ENCODE assay signal across 12 cellular contexts in the genomic region with DNA sequence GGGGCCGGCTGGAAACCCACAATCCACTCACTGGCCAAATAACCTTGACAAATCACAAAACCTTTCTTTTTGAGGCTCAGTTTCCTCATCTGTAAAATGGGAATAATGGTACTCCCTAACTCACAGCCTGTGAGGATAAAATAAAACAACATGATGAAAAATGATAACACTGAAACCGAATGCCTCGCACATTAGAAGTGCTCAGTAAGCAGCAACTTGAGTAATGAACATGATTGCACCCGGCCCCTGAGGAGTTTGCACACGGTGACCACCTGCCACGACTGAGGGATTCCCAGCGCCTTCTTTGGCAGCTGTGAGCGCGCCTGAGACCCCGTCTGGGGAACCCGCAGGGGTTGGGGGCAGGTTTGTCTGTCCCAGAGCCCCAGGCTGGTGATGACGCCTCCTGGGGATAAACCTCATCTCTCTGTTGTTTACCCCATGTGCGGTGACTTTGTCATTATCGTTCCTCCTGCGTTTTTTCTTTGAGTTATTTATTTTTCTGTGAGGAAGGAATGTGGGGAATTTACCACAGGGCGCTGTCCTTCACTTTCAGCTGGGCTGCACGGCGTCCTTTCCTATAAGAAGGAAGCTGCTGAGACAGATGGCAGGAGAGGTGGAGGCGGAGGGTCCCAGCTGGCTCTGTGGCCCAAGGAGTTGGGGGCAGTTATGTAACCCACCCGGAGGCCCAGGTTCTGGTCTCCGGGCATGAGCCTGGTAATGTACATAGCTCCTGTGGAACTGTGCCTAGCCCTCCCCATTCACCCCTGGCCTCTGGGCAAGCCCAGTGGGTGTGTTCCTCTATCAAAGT. TPM values are rescaled to one million over a fixed set of nuclear protein-coding genes. Genes with fewer than 3 reads are reported as not detected.
A peak's percentile ranks its signal among the peaks of the same experiment; 100 is the strongest.
DNase-seq lines count a peak whose midpoint lies in the region; ATAC-seq, FAIRE-seq and TF ChIP-seq lines count a peak whose summit lies in the region.
"Had no signal": no experiment of that assay in that cellular context is flagged by ENCODE, and none has a peak within 500 bp of the region (broad histone marks: within the 10 kb centered on the region; RNA-seq: fewer than 3 reads in every experiment).

No MANE protein-coding gene starts in this region.

- DNase-seq in NCI-H82 (lab: John Stamatoyannopoulos, UW) = peak; percentile 58
- DNase-seq in NCI-H82 treated with DMSO at 0.1 percent for 48 hours (lab: John Stamatoyannopoulos, UW; ENCODE audit: unreplicated experiment) = no peak
- peak; percentile 85 for DNase-seq in brain microvascular endothelial cell
- peak; percentile 75 for DNase-seq in HepG2 (ENCODE audit: low spot score)
- no peak for DNase-seq in uterus
- DNase-seq in pons (ENCODE audit: low spot score) = no peak
- DNase-seq in activated CD4-positive, alpha-beta memory T cell treated with anti-CD3 and anti-CD28 coated beads, Interleukin-2, amount 10 ng/mL, durations not matched to agents 7 days and 5 days = no peak
- DNase-seq in activated CD4-positive, alpha-beta T cell treated with anti-CD3 and anti-CD28 coated beads for 36 hours = no peak
- DNase-seq: cerebellar nuclear complex; NCI-H774; stimulated activated CD4-positive, alpha-beta T cell treated with anti-CD3 and anti-CD28 coated beads, Interleukin-4, amount 100 ng/mL, for 1 hour had no signal

- no TSS peak for BruUV-seq in HepG2 (replicated peaks; lab: Mats Ljungman, UMichigan)

- no peaks in the 10 kb centered on the region for H3K27me3 ChIP-seq in brain microvascular endothelial cell (replicated peaks)
- peaks cover 0 to 3% of the 10 kb centered on the region in 2 experiments; a peak in 1 of 5 replicates for H3K27me3 ChIP-seq in HepG2 (ENCODE audit: control insufficient read depth in 1 of 2, insufficient read depth in 2 of 2, low read length in 2 of 2)
- no peaks in the 10 kb centered on the region for H3K27me3 ChIP-seq in uterus

- H3K4me1 Mint-ChIP-seq in activated CD4-positive, alpha-beta memory T cell treated with anti-CD3 and anti-CD28 coated beads, Interleukin-2, amount 10 ng/mL, durations not matched to agents 7 days and 5 days = no peaks in the 10 kb centered on the region
- no peaks in the 10 kb centered on the region for H3K4me1 Mint-ChIP-seq in activated CD4-positive, alpha-beta T cell treated with anti-CD3 and anti-CD28 coated beads for 36 hours

- TF ChIP-seq RAD21 in HepG2 (CRISPR knock-in tag; IDR thresholded peaks at IDR 0.05) = no peak

- CTCF ChIA-PET in HepG2 (lab: Yijun Ruan, JAX; ENCODE audit: low intra/inter-chr PET ratio, low total read pairs) = interaction anchor here (0.9 kb wide), 1 partner anchor 75 kb away, joined by 3 read pairs; no protein-coding TSS in a partner anchor
- CTCF ChIA-PET in activated CD4-positive, alpha-beta memory T cell treated with anti-CD3 and anti-CD28 coated beads, Interleukin-2, amount 10 ng/mL, durations not matched to agents 7 days and 5 days (lab: Charles Lee) = no interaction called here
- CTCF ChIA-PET in activated CD4-positive, alpha-beta T cell treated with anti-CD3 and anti-CD28 coated beads for 36 hours (lab: Charles Lee) = interaction anchor here (0.5 kb wide), 1 partner anchor 51 kb away, joined by 3 read pairs; no protein-coding TSS in a partner anchor

- TF ChIP-seq CTCF in brain microvascular endothelial cell (IDR thresholded peaks at IDR 0.05; ENCODE audit: low read depth, low read length, missing control alignments) = no peak
- no peak for TF ChIP-seq CTCF in HepG2 (CRISPR knock-in tag; IDR thresholded peaks at IDR 0.05)
- no peak for TF ChIP-seq CTCF in uterus (IDR thresholded peaks at IDR 0.05)

- TF ChIP-seq POLR2A in HepG2 (IDR thresholded peaks at IDR 0.05; ENCODE audit: insufficient read depth in 1 of 2, low read depth in 2 of 2, low read length in 2 of 2) (no peak), uterus (IDR thresholded peaks at IDR 0.05) (no peak)

- TF ChIP-seq EP300 in HepG2 (IDR thresholded peaks at IDR 0.05; ENCODE audit: low read depth in 2 of 2, low read length in 2 of 2) (peak in 1 of 2 experiments; percentile 53; a peak in 1 of 4 replicates), HepG2 (CRISPR knock-in tag; IDR thresholded peaks at IDR 0.05; ENCODE audit: borderline replicate concordance) (no peak)

- in situ Hi-C loops in brain microvascular endothelial cell (cut with HindIII; ENCODE audit: low pct_ligation_motif_present, low sequenced_read_pairs) = no loop called here
- in situ Hi-C loops in HepG2 (cut with HindIII; ENCODE audit: extremely low pct_ligation_motif_present, low pct_unique_long_range_greater_than_20kb) = no loop called here

- no peaks in the 10 kb centered on the region for H3K9me3 Mint-ChIP-seq in activated CD4-positive, alpha-beta memory T cell treated with anti-CD3 and anti-CD28 coated beads, Interleukin-2, amount 10 ng/mL, durations not matched to agents 7 days and 5 days
- no peaks in the 10 kb centered on the region for H3K9me3 Mint-ChIP-seq in activated CD4-positive, alpha-beta T cell treated with anti-CD3 and anti-CD28 coated beads for 36 hours (ENCODE audit: low read depth)

- no peaks in the 10 kb centered on the region for H3K79me2 ChIP-seq in HepG2 (ENCODE audit: insufficient read depth, low read length)

- no peak overlapping the region for H3K27ac Mint-ChIP-seq in activated CD4-positive, alpha-beta memory T cell treated with anti-CD3 and anti-CD28 coated beads, Interleukin-2, amount 10 ng/mL, durations not matched to agents 7 days and 5 days
- no peak overlapping the region for H3K27ac Mint-ChIP-seq in activated CD4-positive, alpha-beta T cell treated with anti-CD3 and anti-CD28 coated beads for 36 hours

- H2AFZ ChIP-seq in HepG2 (ENCODE audit: low read length) = no peak overlapping the region

- POLR2A ChIA-PET in HepG2 (lab: Yijun Ruan, JAX) = no interaction called here
- POLR2A ChIA-PET in activated CD4-positive, alpha-beta memory T cell treated with anti-CD3 and anti-CD28 coated beads, Interleukin-2, amount 10 ng/mL, durations not matched to agents 7 days and 5 days (lab: Charles Lee) = no interaction called here
- POLR2A ChIA-PET in activated CD4-positive, alpha-beta T cell treated with anti-CD3 and anti-CD28 coated beads for 36 hours (lab: Charles Lee) = interaction anchor here (0.7 kb wide), 1 partner anchor 774 kb away, joined by 3 read pairs; no protein-coding TSS in a partner anchor

- 4% methylated on average over 16 of the region's 21 CpGs for WGBS in HepG2 (ENCODE audit: low lambda C conversion rate)

- H3K36me3 ChIP-seq in brain microvascular endothelial cell (replicated peaks) = no peaks in the 10 kb centered on the region
- H3K36me3 ChIP-seq in HepG2 (replicated peaks in 1 of 2; ENCODE audit: control insufficient read depth in 1 of 2, insufficient read depth in 2 of 2, low read length in 2 of 2) = no peaks in the 10 kb centered on the region
- no peaks in the 10 kb centered on the region for H3K36me3 ChIP-seq in uterus

- H3K4me3 ChIP-seq in brain microvascular endothelial cell (ENCODE audit: low read depth, low read length) (no peak overlapping the region), HepG2 (replicated peaks in 1 of 3; ENCODE audit: insufficient read depth in 1 of 3, low read depth in 2 of 3, low read length in 3 of 3) (peak overlapping the region in 1 of 3 experiments; percentile 26; a peak in 2 of 6 replicates), uterus (no peak overlapping the region)

- intact Hi-C loops in HepG2 (cut with micrococcal nuclease; ENCODE audit: unreplicated experiment) (loop anchor here (10.0 kb wide), 1 partner anchor 173 kb away; no protein-coding TSS in a partner anchor), uterus (cut with DNase I; ENCODE audit: low total_unique reads) (no loop called here)
- intact Hi-C loops in activated CD4-positive, alpha-beta T cell treated with anti-CD3 and anti-CD28 coated beads for 36 hours (cut with DNase I, micrococcal nuclease) = no loop called here

- peak overlapping the region; percentile 46 for H3K4me2 ChIP-seq in HepG2 (ENCODE audit: low read depth, low read length)

- no peak overlapping the region for H3K9ac ChIP-seq in HepG2 (ENCODE audit: insufficient read depth, low read depth, low read length)

- peak; percentile 56 for ATAC-seq in HepG2
- no peak for ATAC-seq in activated CD4-positive, alpha-beta T cell treated with anti-CD3 and anti-CD28 coated beads for 36 hours

- no peaks in the 10 kb centered on the region for H3K9me3 ChIP-seq in HepG2 (ENCODE audit: low read length)
- H3K9me3 ChIP-seq in uterus = no peaks in the 10 kb centered on the region

- no peaks in the 10 kb centered on the region for H4K20me1 ChIP-seq in HepG2 (ENCODE audit: insufficient read depth, low read length)

- H3K4me1 ChIP-seq in HepG2 (ENCODE audit: insufficient read depth, low read length) (peaks cover 62% of the 10 kb centered on the region), uterus (peaks cover 26% of the 10 kb centered on the region in 2 donors)

- no peak for FAIRE-seq in HepG2 (lab: Jason Lieb, UNC)
- FAIRE-seq: A204.1 had no signal

- no peaks in the 10 kb centered on the region for H3K36me3 Mint-ChIP-seq in activated CD4-positive, alpha-beta memory T cell treated with anti-CD3 and anti-CD28 coated beads, Interleukin-2, amount 10 ng/mL, durations not matched to agents 7 days and 5 days (ENCODE audit: low read depth)
- H3K36me3 Mint-ChIP-seq in activated CD4-positive, alpha-beta T cell treated with anti-CD3 and anti-CD28 coated beads for 36 hours (ENCODE audit: low read depth) = no peaks in the 10 kb centered on the region

- H3K27ac ChIP-seq in brain microvascular endothelial cell (peak overlapping the region; percentile 57), HepG2 (ENCODE audit: extremely low read length, insufficient read depth, low read length) (no peak overlapping the region), uterus (peak overlapping the region; percentile 94)

- peaks cover 13% of the 10 kb centered on the region for H3K27me3 Mint-ChIP-seq in activated CD4-positive, alpha-beta memory T cell treated with anti-CD3 and anti-CD28 coated beads, Interleukin-2, amount 10 ng/mL, durations not matched to agents 7 days and 5 days
- H3K27me3 Mint-ChIP-seq in activated CD4-positive, alpha-beta T cell treated with anti-CD3 and anti-CD28 coated beads for 36 hours = peaks cover 15% of the 10 kb centered on the region

- no peak overlapping the region for H3K4me3 Mint-ChIP-seq in activated CD4-positive, alpha-beta memory T cell treated with anti-CD3 and anti-CD28 coated beads, Interleukin-2, amount 10 ng/mL, durations not matched to agents 7 days and 5 days
- H3K4me3 Mint-ChIP-seq in activated CD4-positive, alpha-beta T cell treated with anti-CD3 and anti-CD28 coated beads for 36 hours = no peak overlapping the region

RNA-seq across cellular contexts. Expression of a gene that starts 3.0 kb away (rescaled TPM):
- total RNA-seq in HepG2 (2016; rRNA removed; fragmentation: Illumina TruSeq; extraction: Trizol) = 0.09 and 0.22 TPM in 2 replicates
- under 0.01 TPM in 1 of 2 replicates, not detected in the other for total RNA-seq in HepG2 (2016; cell fraction: cytosol; rRNA removed; fragmentation: Illumina TruSeq; extraction: Trizol; ENCODE audit: low read depth)
- total RNA-seq in HepG2 (2016; cell fraction: insoluble cytoplasmic fraction; rRNA removed; fragmentation: Illumina TruSeq; extraction: Trizol) = 0.04 and 0.09 TPM in 2 replicates
- total RNA-seq in HepG2 (2016; cell fraction: membrane; rRNA removed; fragmentation: Illumina TruSeq; extraction: Trizol) = 0.10 and 0.12 TPM in 2 replicates
- total RNA-seq in HepG2 (2016; cell fraction: nucleus; rRNA removed; fragmentation: Illumina TruSeq; extraction: Trizol) = 0.16 and 0.25 TPM in 2 replicates
- 0.05 and 0.30 TPM in 2 replicates for polyA plus RNA-seq in HepG2 (2011; rRNA removed)
- 0.04 and 0.07 TPM in 2 replicates for polyA plus RNA-seq in HepG2 (2011; cell fraction: cytosol; rRNA removed)
- polyA plus RNA-seq in HepG2 (2011; cell fraction: nucleus; rRNA removed) = 0.33 and 0.42 TPM in 2 replicates
- polyA plus RNA-seq in HepG2 (2012) = 0.07 and 0.19 TPM in 2 replicates
- polyA plus RNA-seq in HepG2 (2016; cell fraction: cytosol; fragmentation: Illumina TruSeq; extraction: Trizol; ENCODE audit: low read depth) = 0.02 and 0.03 TPM in 2 replicates
- polyA plus RNA-seq in HepG2 (2016; cell fraction: insoluble cytoplasmic fraction; fragmentation: Illumina TruSeq; extraction: Trizol; ENCODE audit: low read depth) = 0.15 and 0.20 TPM in 2 replicates
- polyA plus RNA-seq in HepG2 (2016; cell fraction: membrane; fragmentation: Illumina TruSeq; extraction: Trizol; ENCODE audit: low read depth) = 0.03 and 0.05 TPM in 2 replicates
- 0.30 and 0.49 TPM in 2 replicates for polyA plus RNA-seq in HepG2 (2016; cell fraction: nucleus; fragmentation: Illumina TruSeq; extraction: Trizol; ENCODE audit: insufficient read depth, low read depth)
- 0.46 and 18.5 TPM in 2 replicates for polyA minus RNA-seq in HepG2 (2011; rRNA and poly(A)+ RNA removed; ENCODE audit: low replicate concordance)
- polyA minus RNA-seq in HepG2 (2011; cell fraction: cytosol; rRNA and poly(A)+ RNA removed) = 0.30 and 0.70 TPM in 2 replicates
- 0.39 and 0.62 TPM in 2 replicates for polyA minus RNA-seq in HepG2 (2011; cell fraction: nucleus; rRNA and poly(A)+ RNA removed)
- 100 to 1,000 TPM in 1 of 4 donors, 10 to 100 TPM in 1, 1 to 10 TPM in 2; 3.6 to 146 (median 10.6) TPM for total RNA-seq in uterus
- total RNA-seq in activated CD4-positive, alpha-beta memory T cell treated with anti-CD3 and anti-CD28 coated beads, Interleukin-2, amount 10 ng/mL, durations not matched to agents 7 days and 5 days = under 1 TPM; 0.08 to 0.10 TPM
- total RNA-seq in activated CD4-positive, alpha-beta T cell treated with anti-CD3 and anti-CD28 coated beads for 36 hours = under 1 TPM; 0.11 to 0.14 TPM

RNA-seq across cellular contexts. Expression of a gene that starts 23.6 kb away (rescaled TPM):
- total RNA-seq in HepG2 (2016; rRNA removed; fragmentation: Illumina TruSeq; extraction: Trizol) = not detected in 2 replicates
- total RNA-seq in HepG2 (2016; cell fraction: cytosol; rRNA removed; fragmentation: Illumina TruSeq; extraction: Trizol; ENCODE audit: low read depth) = not detected in 2 replicates
- not detected in 2 replicates for total RNA-seq in HepG2 (2016; cell fraction: insoluble cytoplasmic fraction; rRNA removed; fragmentation: Illumina TruSeq; extraction: Trizol)
- not detected in 2 replicates for total RNA-seq in HepG2 (2016; cell fraction: membrane; rRNA removed; fragmentation: Illumina TruSeq; extraction: Trizol)
- not detected in 2 replicates for total RNA-seq in HepG2 (2016; cell fraction: nucleus; rRNA removed; fragmentation: Illumina TruSeq; extraction: Trizol)
- 0.05 TPM in 1 of 2 replicates, not detected in the other for polyA plus RNA-seq in HepG2 (2011; rRNA removed)
- not detected in 2 replicates for polyA plus RNA-seq in HepG2 (2011; cell fraction: cytosol; rRNA removed)
- polyA plus RNA-seq in HepG2 (2011; cell fraction: nucleus; rRNA removed) = not detected in 2 replicates
- 0.05 TPM in 1 of 2 replicates, not detected in the other for polyA plus RNA-seq in HepG2 (2012)
- not detected in 2 replicates for polyA plus RNA-seq in HepG2 (2016; cell fraction: cytosol; fragmentation: Illumina TruSeq; extraction: Trizol; ENCODE audit: low read depth)
- polyA plus RNA-seq in HepG2 (2016; cell fraction: insoluble cytoplasmic fraction; fragmentation: Illumina TruSeq; extraction: Trizol; ENCODE audit: low read depth) = not detected in 2 replicates
- not detected in 2 replicates for polyA plus RNA-seq in HepG2 (2016; cell fraction: membrane; fragmentation: Illumina TruSeq; extraction: Trizol; ENCODE audit: low read depth)
- not detected in 2 replicates for polyA plus RNA-seq in HepG2 (2016; cell fraction: nucleus; fragmentation: Illumina TruSeq; extraction: Trizol; ENCODE audit: insufficient read depth, low read depth)
- 0.05 TPM in 1 of 2 replicates, not detected in the other for polyA minus RNA-seq in HepG2 (2011; rRNA and poly(A)+ RNA removed; ENCODE audit: low replicate concordance)
- polyA minus RNA-seq in HepG2 (2011; cell fraction: cytosol; rRNA and poly(A)+ RNA removed) = not detected in 2 replicates
- not detected in 2 replicates for polyA minus RNA-seq in HepG2 (2011; cell fraction: nucleus; rRNA and poly(A)+ RNA removed)
- total RNA-seq in uterus = 10 to 100 TPM in 1 of 4 donors, 1 to 10 TPM in 2, not detected in 1; 3.2 to 69.1 (median 3.4) TPM
- under 1 TPM in 1 of 2 experiments, not detected in 1; 0.13 TPM for total RNA-seq in activated CD4-positive, alpha-beta memory T cell treated with anti-CD3 and anti-CD28 coated beads, Interleukin-2, amount 10 ng/mL, durations not matched to agents 7 days and 5 days
- total RNA-seq in activated CD4-positive, alpha-beta T cell treated with anti-CD3 and anti-CD28 coated beads for 36 hours = under 1 TPM; 0.30 to 0.32 TPM

Comparison
In these comparisons a context has a peak if more than half of its experiments do, and no peak if none do; other contexts are left out.
1. DNase-seq: peak in NCI-H82 (single experiment), brain microvascular endothelial cell (single experiment) and HepG2 (single experiment); none in NCI-H82 treated with DMSO at 0.1 percent for 48 hours (single experiment), uterus (0 of 2), pons (single experiment), activated CD4-positive, alpha-beta memory T cell treated with anti-CD3 and anti-CD28 coated beads, Interleukin-2, amount 10 ng/mL, durations not matched to agents 7 days and 5 days (single experiment) and activated CD4-positive, alpha-beta T cell treated with anti-CD3 and anti-CD28 coated beads for 36 hours (single experiment).